Comparison of ENCODE assay signal across 10 cellular contexts in genomic region chr1:236654511-236654910, GRCh38. TPM values are rescaled to one million over a fixed set of nuclear protein-coding genes. Genes with fewer than 3 reads are reported as not detected.
"Had no signal": no experiment of that assay in that cellular context is flagged by ENCODE, and none has a peak within 500 bp of the region (broad histone marks: within the 10 kb centered on the region; RNA-seq: fewer than 3 reads in every experiment).

No MANE protein-coding gene starts in this region.

- H3K27ac ChIP-seq: HL-60, KMS-11 had no signal

- H3K4me3 ChIP-seq: K562 had no signal

- H3K9ac ChIP-seq: KMS-11 had no signal

- H3K4me2 ChIP-seq: KMS-11 had no signal

- H3K27me3 Mint-ChIP-seq: IgD-negative memory B cell had no signal

- DNase-seq: IMR-90, Karpas-422, KBM-7, KG1 had no signal

- H3K4me1 Mint-ChIP-seq: IgD-negative memory B cell had no signal

- H3K36me3 Mint-ChIP-seq: IgD-negative memory B cell had no signal

- H3K27ac Mint-ChIP-seq: IgD-negative memory B cell had no signal

- ATAC-seq: HepG2, K562 had no signal

- H3K9me3 Mint-ChIP-seq: IgD-negative memory B cell had no signal

RNA-seq across cellular contexts. Expression of gene ACTN2, which starts 31.8 kb away (rescaled TPM):
- total RNA-seq: HT-29 had no signal
